13 cellular contexts compared by ENCODE assay signal in genomic region chr11:46330154-46330886, GRCh38. TPM values are rescaled to one million over a fixed set of nuclear protein-coding genes. Genes with fewer than 3 reads are reported as not detected.
DNase-seq lines count a peak whose midpoint lies in the region; ATAC-seq and TF ChIP-seq lines count a peak whose summit lies in the region.
"Had no signal": no experiment of that assay in that cellular context is flagged by ENCODE, and none has a peak within 500 bp of the region (broad histone marks: within the 10 kb centered on the region; RNA-seq: fewer than 3 reads in every experiment).

No MANE protein-coding gene starts in this region.

- H3K18ac ChIP-seq in trophoblast cell (ENCODE audit: low read length), result no peak overlapping the region

- peak overlapping the region; percentile 86 for H3K27ac Mint-ChIP-seq in activated naive CD4-positive, alpha-beta T cell treated with anti-CD3 and anti-CD28 coated beads, Interleukin-2, amount 10 ng/mL, durations not matched to agents 7 days and 5 days
- H3K27ac Mint-ChIP-seq in activated naive CD4-positive, alpha-beta T cell treated with anti-CD3 and anti-CD28 coated beads, Interleukin-2, amount 50 U/mL, for 72 hours, result no peak overlapping the region
- H3K27ac Mint-ChIP-seq in central memory CD8-positive, alpha-beta T cell (ENCODE audit: low read depth), result no peak overlapping the region
- H3K27ac Mint-ChIP-seq: memory B cell; T-helper 1 cell treated with Interleukin-12 subunit alpha and Interleukin-12 subunit beta and Interleukin-4 antibody, amounts not matched to agents 30 μg/mL and 1 μg/mL, for 36 hours had no signal

- intact Hi-C loops in tibial artery (cut with DNase I; ENCODE audit: low total_unique reads), result no loop called here

- no peak overlapping the region for H4K12ac ChIP-seq in trophoblast cell (ENCODE audit: low read depth, low read length)

- no peak overlapping the region for H2BK5ac ChIP-seq in trophoblast cell (ENCODE audit: low read depth, low read length, poor library complexity)

- H3K4me2 ChIP-seq in trophoblast cell (ENCODE audit: low read length), result peak overlapping the region; percentile 9

- no peak overlapping the region for H4K8ac ChIP-seq in trophoblast cell (ENCODE audit: low read depth, low read length)

- H3K4me3 ChIP-seq in trophoblast cell (ENCODE audit: low read depth, low read length) (no peak overlapping the region), tibial artery (no peak overlapping the region)
- H3K4me3 ChIP-seq: heart left ventricle had no signal

- no peaks in the 10 kb centered on the region for H3K9me3 Mint-ChIP-seq in activated naive CD4-positive, alpha-beta T cell treated with anti-CD3 and anti-CD28 coated beads, Interleukin-2, amount 10 ng/mL, durations not matched to agents 7 days and 5 days
- H3K9me3 Mint-ChIP-seq in activated naive CD4-positive, alpha-beta T cell treated with anti-CD3 and anti-CD28 coated beads, Interleukin-2, amount 50 U/mL, for 72 hours, result no peaks in the 10 kb centered on the region
- H3K9me3 Mint-ChIP-seq in central memory CD8-positive, alpha-beta T cell, result no peaks in the 10 kb centered on the region
- H3K9me3 Mint-ChIP-seq: memory B cell; T-helper 1 cell treated with Interleukin-12 subunit alpha and Interleukin-12 subunit beta and Interleukin-4 antibody, amounts not matched to agents 30 μg/mL and 1 μg/mL, for 36 hours had no signal

- no peak overlapping the region for H3K14ac ChIP-seq in trophoblast cell (ENCODE audit: low read length)

- no peak for DNase-seq in activated naive CD4-positive, alpha-beta T cell treated with anti-CD3 and anti-CD28 coated beads, Interleukin-2, amount 10 ng/mL, durations not matched to agents 7 days and 5 days
- no peak for DNase-seq in activated naive CD4-positive, alpha-beta T cell treated with anti-CD3 and anti-CD28 coated beads, Interleukin-2, amount 50 U/mL, for 72 hours (ENCODE audit: low spot score in 2 of 2)
- peak; percentile 45 for DNase-seq in NCI-H187 treated with DMSO at 0.1 percent for 48 hours (lab: John Stamatoyannopoulos, UW)
- no peak for DNase-seq in central memory CD8-positive, alpha-beta T cell (ENCODE audit: low spot score in 2 of 2)
- no peak for DNase-seq in trophoblast cell
- no peak for DNase-seq in tibial artery
- DNase-seq in effector CD4-positive, alpha-beta T cell, result no peak
- DNase-seq: heart left ventricle, NCI-H1930 had no signal

- no peak overlapping the region for H3K9ac ChIP-seq in trophoblast cell (ENCODE audit: low read length)

- WGBS in trophoblast cell (ENCODE audit: extremely low coverage, insufficient coverage, insufficient read length), result no CpG with 5 or more reads among the region's 11 CpGs

- H3K4me3 Mint-ChIP-seq in activated naive CD4-positive, alpha-beta T cell treated with anti-CD3 and anti-CD28 coated beads, Interleukin-2, amount 10 ng/mL, durations not matched to agents 7 days and 5 days, result peak overlapping the region; percentile 57
- peak overlapping the region; percentile 58 for H3K4me3 Mint-ChIP-seq in central memory CD8-positive, alpha-beta T cell
- H3K4me3 Mint-ChIP-seq: memory B cell; T-helper 1 cell treated with Interleukin-12 subunit alpha and Interleukin-12 subunit beta and Interleukin-4 antibody, amounts not matched to agents 30 μg/mL and 1 μg/mL, for 36 hours had no signal

- peaks cover 2% of the 10 kb centered on the region for H3K79me1 ChIP-seq in trophoblast cell (ENCODE audit: low read length)

- no peak overlapping the region for H2BK120ac ChIP-seq in trophoblast cell (ENCODE audit: insufficient read depth, low read length, poor library complexity)

- H3K4me1 ChIP-seq in trophoblast cell (ENCODE audit: control insufficient read depth in 1 of 2, insufficient read depth in 2 of 2, low read length in 2 of 2) (peaks cover 7 to 15% of the 10 kb centered on the region in 2 experiments), tibial artery (peaks cover 0 to 17% (median 13%) of the 10 kb centered on the region in 4 donors)

- H3K4me1 Mint-ChIP-seq in activated naive CD4-positive, alpha-beta T cell treated with anti-CD3 and anti-CD28 coated beads, Interleukin-2, amount 10 ng/mL, durations not matched to agents 7 days and 5 days, result peaks cover 59% of the 10 kb centered on the region
- H3K4me1 Mint-ChIP-seq in central memory CD8-positive, alpha-beta T cell, result peaks cover 33% of the 10 kb centered on the region

- H2AFZ ChIP-seq in trophoblast cell (ENCODE audit: insufficient read depth, low read length, poor library complexity), result no peak overlapping the region

- H3K27ac ChIP-seq in trophoblast cell (ENCODE audit: low read depth, low read length), result no peak overlapping the region
- no peak overlapping the region for H3K27ac ChIP-seq in tibial artery
- H3K27ac ChIP-seq: C4-2B, heart left ventricle had no signal

- no peak overlapping the region for H2AK5ac ChIP-seq in trophoblast cell (ENCODE audit: low read length)

- no peaks in the 10 kb centered on the region for H3K79me2 ChIP-seq in trophoblast cell (ENCODE audit: control insufficient read depth, insufficient read depth, low read length, poor library complexity)

- H3K9me3 ChIP-seq in trophoblast cell (ENCODE audit: insufficient read depth, low read depth, low read length) (peaks cover 5% of the 10 kb centered on the region), tibial artery (no peaks in the 10 kb centered on the region)
- H3K9me3 ChIP-seq: heart left ventricle had no signal

- ATAC-seq in activated naive CD4-positive, alpha-beta T cell treated with anti-CD3 and anti-CD28 coated beads, Interleukin-2, amount 50 U/mL, for 72 hours, result no peak
- no peak for ATAC-seq in central memory CD8-positive, alpha-beta T cell (replicated peaks; ENCODE audit: extremely low read depth, poor library complexity, severe bottlenecking)
- no peak for ATAC-seq in SK-N-SH treated with all-trans-retinoic acid at 6 μM for 48 hours

- H3K23ac ChIP-seq in trophoblast cell (ENCODE audit: low read length), result no peak overlapping the region

- H3K27me3 Mint-ChIP-seq in activated naive CD4-positive, alpha-beta T cell treated with anti-CD3 and anti-CD28 coated beads, Interleukin-2, amount 10 ng/mL, durations not matched to agents 7 days and 5 days, result peaks cover 93% of the 10 kb centered on the region
- H3K27me3 Mint-ChIP-seq in central memory CD8-positive, alpha-beta T cell, result peaks cover 87% of the 10 kb centered on the region

- H2BK12ac ChIP-seq in trophoblast cell (ENCODE audit: low read length), result peak overlapping the region; percentile 3

- TF ChIP-seq CTCF in tibial artery (IDR thresholded peaks at IDR 0.05), result no peak

- H3K36me3 Mint-ChIP-seq in activated naive CD4-positive, alpha-beta T cell treated with anti-CD3 and anti-CD28 coated beads, Interleukin-2, amount 10 ng/mL, durations not matched to agents 7 days and 5 days, result peaks cover 5% of the 10 kb centered on the region
- no peaks in the 10 kb centered on the region for H3K36me3 Mint-ChIP-seq in activated naive CD4-positive, alpha-beta T cell treated with anti-CD3 and anti-CD28 coated beads, Interleukin-2, amount 50 U/mL, for 72 hours
- peaks cover 11% of the 10 kb centered on the region for H3K36me3 Mint-ChIP-seq in central memory CD8-positive, alpha-beta T cell (ENCODE audit: insufficient read depth)
- H3K36me3 Mint-ChIP-seq: memory B cell had no signal

- CTCF ChIA-PET in activated naive CD4-positive, alpha-beta T cell treated with anti-CD3 and anti-CD28 coated beads, Interleukin-2, amount 10 ng/mL, durations not matched to agents 7 days and 5 days (lab: Charles Lee), result interaction anchor here (0.9 to 3.0 kb wide), 9 partner anchors 10 to 92 kb away, joined by 3 to 17 read pairs (median 6); partner anchors contain the start of gene DGKZ

- H3K27me3 ChIP-seq in trophoblast cell (ENCODE audit: insufficient read depth, low read length), result peaks cover 29% of the 10 kb centered on the region
- H3K27me3 ChIP-seq in tibial artery, result peaks cover 0 to 73% of the 10 kb centered on the region in 2 donors

- H4K91ac ChIP-seq in trophoblast cell (ENCODE audit: low read depth, low read length), result peak overlapping the region; percentile 17

- no peaks in the 10 kb centered on the region for H3K36me3 ChIP-seq in trophoblast cell (ENCODE audit: control insufficient read depth in 1 of 2, insufficient read depth in 2 of 2, low read length in 2 of 2)
- H3K36me3 ChIP-seq in tibial artery, result no peaks in the 10 kb centered on the region
- H3K36me3 ChIP-seq: heart left ventricle had no signal

- H3K4ac ChIP-seq in trophoblast cell (ENCODE audit: low read depth, low read length), result no peak overlapping the region

TF ChIP-seq in SK-N-SH treated with all-trans-retinoic acid at 6 μM for 48 hours, 23 proteins besides CTCF, POLR2A, EP300 and RAD21:
- TF ChIP-seq ISL1 (CRISPR knock-in tag; IDR thresholded peaks at IDR 0.05) (no peak), OSR1 (CRISPR knock-in tag; IDR thresholded peaks at IDR 0.05) (no peak), CREB5 (CRISPR knock-in tag; IDR thresholded peaks at IDR 0.05; ENCODE audit: low read depth) (no peak)

RNA-seq across cellular contexts. Expression of gene DGKZ, which starts 16.9 kb away (rescaled TPM):
- 100 to 1,000 TPM in 1 of 2 donors, 10 to 100 TPM in 1; 88.0 to 108 TPM for total RNA-seq in activated naive CD4-positive, alpha-beta T cell treated with anti-CD3 and anti-CD28 coated beads, Interleukin-2, amount 50 U/mL, for 72 hours
- 79.6 and 80.8 TPM in 2 replicates for polyA plus RNA-seq in trophoblast cell (2013)

RNA-seq across cellular contexts. Expression of gene MDK, which starts 51.1 kb away (rescaled TPM):
- 10 to 100 TPM in 1 of 2 donors, 1 to 10 TPM in 1; 5.8 to 14.8 TPM for total RNA-seq in activated naive CD4-positive, alpha-beta T cell treated with anti-CD3 and anti-CD28 coated beads, Interleukin-2, amount 50 U/mL, for 72 hours
- polyA plus RNA-seq in trophoblast cell (2013), result 2,817 and 2,859 TPM in 2 replicates

RNA-seq across cellular contexts. Expression of gene CREB3L1, which starts 52.9 kb away (rescaled TPM):
- total RNA-seq in activated naive CD4-positive, alpha-beta T cell treated with anti-CD3 and anti-CD28 coated beads, Interleukin-2, amount 50 U/mL, for 72 hours, result under 1 TPM; 0.14 to 0.61 TPM
- polyA plus RNA-seq in trophoblast cell (2013), result 53.7 and 54.2 TPM in 2 replicates
